9 cellular contexts compared by ENCODE assay signal in genomic region chr4:124641715-124642380, GRCh38.
DNase-seq lines count a peak whose midpoint lies in the region; ATAC-seq and TF ChIP-seq lines count a peak whose summit lies in the region.
"Had no signal": no experiment of that assay in that cellular context is flagged by ENCODE, and none has a peak within 500 bp of the region (broad histone marks: within the 10 kb centered on the region; RNA-seq: fewer than 3 reads in every experiment).

No MANE protein-coding gene starts in this region.

- H3K4me2 ChIP-seq in SK-N-SH, result peak overlapping the region; percentile 63; the same call in 1 of the 2 replicates

- peak overlapping the region; percentile 28 to 50; a peak in 3 of 4 replicates for H3K4me3 ChIP-seq in SK-N-SH (ENCODE audit: low read depth in 2 of 2, low read length in 1 of 2)

- H3K27me3 ChIP-seq in SK-N-SH (ENCODE audit: insufficient read depth), result no peaks in the 10 kb centered on the region

- no peaks in the 10 kb centered on the region for H3K36me3 Mint-ChIP-seq in activated naive CD8-positive, alpha-beta T cell treated with anti-CD3 and anti-CD28 coated beads for 36 hours

- no peaks in the 10 kb centered on the region for H3K9me2 ChIP-seq in SK-N-SH

- TF ChIP-seq EP300 in SK-N-SH (IDR thresholded peaks at IDR 0.05; ENCODE audit: borderline replicate concordance in 1 of 2, low read depth in 1 of 2, low read length in 1 of 2), result peak in 1 of 2 experiments; percentile 64; a peak in 1 of 4 replicates

- H2AFZ ChIP-seq in SK-N-SH (ENCODE audit: low read depth), result peak overlapping the region; percentile 19; the same call in 1 of the 2 replicates

- H3K4me1 Mint-ChIP-seq in activated naive CD8-positive, alpha-beta T cell treated with anti-CD3 and anti-CD28 coated beads for 36 hours, result no peaks in the 10 kb centered on the region

- H3K9me3 ChIP-seq in SK-N-SH, result no peaks in the 10 kb centered on the region

- peaks cover 0 to 24% of the 10 kb centered on the region in 2 experiments for H3K4me1 ChIP-seq in SK-N-SH (ENCODE audit: control insufficient read depth in 1 of 2, insufficient read depth in 2 of 2, low read depth in 1 of 2, low read length in 1 of 2)

- H3K4me3 Mint-ChIP-seq in activated naive CD8-positive, alpha-beta T cell treated with anti-CD3 and anti-CD28 coated beads for 36 hours, result no peak overlapping the region

- peaks cover 37% of the 10 kb centered on the region for H3F3A ChIP-seq in SK-N-SH (replicated peaks; ENCODE audit: insufficient read depth)

- H3K36me3 ChIP-seq in SK-N-SH (replicated peaks in 1 of 2; ENCODE audit: control insufficient read depth in 1 of 2, insufficient read depth in 2 of 2, low read length in 1 of 2), result peaks cover 0 to 4% of the 10 kb centered on the region in 2 experiments

- CTCF ChIA-PET in SK-N-SH (lab: Yijun Ruan, JAX), result no interaction called here

- H3K79me2 ChIP-seq in SK-N-SH (ENCODE audit: insufficient read depth), result no peaks in the 10 kb centered on the region

- H3K9ac ChIP-seq in SK-N-SH, result peak overlapping the region; percentile 40; the same call in 1 of the 2 replicates

- no peaks in the 10 kb centered on the region for H4K20me1 ChIP-seq in SK-N-SH (ENCODE audit: insufficient read depth)

- DNase-seq in ELR (ENCODE audit: low read depth) (peak; percentile 96), SK-N-SH (no peak), iPS-NIHi11 (ENCODE audit: low spot score) (peak; percentile 11), NCI-H1417 (lab: John Stamatoyannopoulos, UW) (no peak), NCI-H748 (lab: John Stamatoyannopoulos, UW; ENCODE audit: unreplicated experiment) (no peak)
- no peak for DNase-seq in activated T-cell treated with anti-CD3 and anti-CD28 coated beads, Interleukin-2, amount 50 U/mL, for 48 hours
- no peak for DNase-seq in activated naive CD8-positive, alpha-beta T cell treated with anti-CD3 and anti-CD28 coated beads for 36 hours
- DNase-seq: NCI-H1930 had no signal

- POLR2A ChIA-PET in SK-N-SH (lab: Yijun Ruan, JAX), result no interaction called here

- no peak for TF ChIP-seq CTCF in SK-N-SH (IDR thresholded peaks at IDR 0.05)

- peak; percentile 59 for ATAC-seq in HG03342 (IDR thresholded peaks at IDR 0.05; ENCODE audit: unreplicated experiment)

- H3K9me3 Mint-ChIP-seq in activated naive CD8-positive, alpha-beta T cell treated with anti-CD3 and anti-CD28 coated beads for 36 hours, result no peaks in the 10 kb centered on the region

- H3K27ac Mint-ChIP-seq in activated naive CD8-positive, alpha-beta T cell treated with anti-CD3 and anti-CD28 coated beads for 36 hours, result no peak overlapping the region

- H3K27me3 Mint-ChIP-seq in activated naive CD8-positive, alpha-beta T cell treated with anti-CD3 and anti-CD28 coated beads for 36 hours, result peaks cover 3% of the 10 kb centered on the region

- WGBS in SK-N-SH (ENCODE audit: low lambda C conversion rate), result 9% methylated on average over 4 of the region's 4 CpGs

- no peak for TF ChIP-seq RAD21 in SK-N-SH (IDR thresholded peaks at IDR 0.05; ENCODE audit: low read length)

- H3K27ac ChIP-seq in SK-N-SH (ENCODE audit: low read depth in 2 of 2, low read length in 1 of 2), result peak overlapping the region; percentile 47 to 87; a peak in 3 of 4 replicates

TF ChIP-seq in SK-N-SH, 30 proteins besides CTCF, POLR2A, EP300 and RAD21 (continues in another document):
- TF ChIP-seq ELF1 (IDR thresholded peaks at IDR 0.05) (peak; percentile 39), TEAD4 (IDR thresholded peaks at IDR 0.05; ENCODE audit: borderline replicate concordance, insufficient read depth) (no peak), POLR2AphosphoS5 (IDR thresholded peaks at IDR 0.05; ENCODE audit: low read depth, low read length) (peak; percentile 17; the same call in 1 of the 2 replicates), MEF2A (IDR thresholded peaks at IDR 0.05; ENCODE audit: borderline replicate concordance, low read depth) (0 out of 2 replicates have a peak, but pooled peaks have one; percentile 10), TAF1 (IDR thresholded peaks at IDR 0.05; ENCODE audit: borderline replicate concordance, low read depth, low read length) (no peak), CHD2 (IDR thresholded peaks at IDR 0.05; ENCODE audit: low read length, partially characterized antibody) (no peak), SMC3 (IDR thresholded peaks at IDR 0.05; ENCODE audit: low read depth, low read length) (no peak), RFX5 (IDR thresholded peaks at IDR 0.05; ENCODE audit: low read length) (no peak), JUND (IDR thresholded peaks at IDR 0.05) (peak; percentile 74), FOXJ3 (CRISPR knock-in tag; IDR thresholded peaks at IDR 0.05) (no peak), YY1 (IDR thresholded peaks at IDR 0.05; ENCODE audit: low read depth) (no peak), GABPA (IDR thresholded peaks at IDR 0.05; ENCODE audit: low read depth) (no peak), TCF12 (IDR thresholded peaks at IDR 0.05) (peak; percentile 67), NFIC (IDR thresholded peaks at IDR 0.05; ENCODE audit: borderline replicate concordance) (peak; percentile 95), REST (IDR thresholded peaks at IDR 0.05; ENCODE audit: low read depth, low read length) (no peak), RXRA (IDR thresholded peaks at IDR 0.05; ENCODE audit: borderline replicate concordance, low read depth) (peak; percentile 67; the same call in 1 of the 2 replicates), RCOR1 (IDR thresholded peaks at IDR 0.05; ENCODE audit: low read length) (no peak), MXI1 (IDR thresholded peaks at IDR 0.05; ENCODE audit: low read depth, low read length) (no peak), EZH2phosphoT487 (IDR thresholded peaks at IDR 0.05; ENCODE audit: borderline replicate concordance, low read depth) (no peak)
- TF ChIP-seq, protein P1, sequence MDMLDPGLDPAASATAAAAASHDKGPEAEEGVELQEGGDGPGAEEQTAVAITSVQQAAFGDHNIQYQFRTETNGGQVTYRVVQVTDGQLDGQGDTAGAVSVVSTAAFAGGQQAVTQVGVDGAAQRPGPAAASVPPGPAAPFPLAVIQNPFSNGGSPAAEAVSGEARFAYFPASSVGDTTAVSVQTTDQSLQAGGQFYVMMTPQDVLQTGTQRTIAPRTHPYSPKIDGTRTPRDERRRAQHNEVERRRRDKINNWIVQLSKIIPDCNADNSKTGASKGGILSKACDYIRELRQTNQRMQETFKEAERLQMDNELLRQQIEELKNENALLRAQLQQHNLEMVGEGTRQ (IDR thresholded peaks at IDR 0.05; ENCODE audit: borderline replicate concordance, low read depth, low read length), result no peak
- TF ChIP-seq, protein P2, sequence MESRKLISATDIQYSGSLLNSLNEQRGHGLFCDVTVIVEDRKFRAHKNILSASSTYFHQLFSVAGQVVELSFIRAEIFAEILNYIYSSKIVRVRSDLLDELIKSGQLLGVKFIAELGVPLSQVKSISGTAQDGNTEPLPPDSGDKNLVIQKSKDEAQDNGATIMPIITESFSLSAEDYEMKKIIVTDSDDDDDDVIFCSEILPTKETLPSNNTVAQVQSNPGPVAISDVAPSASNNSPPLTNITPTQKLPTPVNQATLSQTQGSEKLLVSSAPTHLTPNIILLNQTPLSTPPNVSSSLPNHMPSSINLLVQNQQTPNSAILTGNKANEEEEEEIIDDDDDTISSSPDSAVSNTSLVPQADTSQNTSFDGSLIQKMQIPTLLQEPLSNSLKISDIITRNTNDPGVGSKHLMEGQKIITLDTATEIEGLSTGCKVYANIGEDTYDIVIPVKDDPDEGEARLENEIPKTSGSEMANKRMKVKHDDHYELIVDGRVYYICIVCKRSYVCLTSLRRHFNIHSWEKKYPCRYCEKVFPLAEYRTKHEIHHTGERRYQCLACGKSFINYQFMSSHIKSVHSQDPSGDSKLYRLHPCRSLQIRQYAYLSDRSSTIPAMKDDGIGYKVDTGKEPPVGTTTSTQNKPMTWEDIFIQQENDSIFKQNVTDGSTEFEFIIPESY (IDR thresholded peaks at IDR 0.05; ENCODE audit: borderline replicate concordance, low read depth), result no peak
- TF ChIP-seq, protein P3, sequence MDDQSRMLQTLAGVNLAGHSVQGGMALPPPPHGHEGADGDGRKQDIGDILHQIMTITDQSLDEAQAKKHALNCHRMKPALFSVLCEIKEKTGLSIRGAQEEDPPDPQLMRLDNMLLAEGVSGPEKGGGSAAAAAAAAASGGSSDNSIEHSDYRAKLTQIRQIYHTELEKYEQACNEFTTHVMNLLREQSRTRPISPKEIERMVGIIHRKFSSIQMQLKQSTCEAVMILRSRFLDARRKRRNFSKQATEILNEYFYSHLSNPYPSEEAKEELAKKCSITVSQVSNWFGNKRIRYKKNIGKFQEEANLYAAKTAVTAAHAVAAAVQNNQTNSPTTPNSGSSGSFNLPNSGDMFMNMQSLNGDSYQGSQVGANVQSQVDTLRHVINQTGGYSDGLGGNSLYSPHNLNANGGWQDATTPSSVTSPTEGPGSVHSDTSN (IDR thresholded peaks at IDR 0.05), result peak; percentile 87

Comparison
In these comparisons a context has a peak if more than half of its experiments do, and no peak if none do; other contexts are left out.
1. DNase-seq: peak in ELR (single experiment) and iPS-NIHi11 (single experiment); none in SK-N-SH (single experiment), NCI-H1417 (0 of 3), activated T-cell treated with anti-CD3 and anti-CD28 coated beads, Interleukin-2, amount 50 U/mL, for 48 hours (0 of 2), activated naive CD8-positive, alpha-beta T cell treated with anti-CD3 and anti-CD28 coated beads for 36 hours (single experiment) and NCI-H748 (single experiment).